In the genomic region with DNA sequence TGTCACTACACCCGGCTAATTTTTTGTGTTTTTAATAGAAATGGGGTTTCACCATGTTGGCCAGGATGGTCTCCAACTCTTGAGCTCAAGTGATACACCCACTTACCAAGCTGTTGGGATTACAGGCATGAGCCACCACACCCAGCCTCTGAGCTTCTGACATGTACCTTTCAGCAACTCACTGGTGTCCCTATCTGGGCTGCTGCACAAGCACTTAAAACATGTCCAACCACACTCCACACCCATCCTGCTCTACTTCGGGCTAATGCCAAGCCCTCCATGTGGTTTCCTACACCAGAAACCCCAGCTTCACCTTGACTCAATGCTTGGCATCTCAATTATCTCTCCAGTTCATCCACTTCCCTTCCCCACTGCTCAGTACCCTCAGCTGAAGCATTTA, we compare ENCODE assay signal across 2 cellular contexts.
TF ChIP-seq lines count a peak whose summit lies in the region.

No MANE protein-coding gene starts in this region.

TF ChIP-seq in HepG2, 621 proteins besides CTCF, POLR2A, EP300 and RAD21:
- no peak for TF ChIP-seq ZNF563 (CRISPR knock-in tag; IDR thresholded peaks at IDR 0.05)
- TF ChIP-seq TOPORS (CRISPR knock-in tag; IDR thresholded peaks at IDR 0.05) = no peak
- TF ChIP-seq, protein P1, sequence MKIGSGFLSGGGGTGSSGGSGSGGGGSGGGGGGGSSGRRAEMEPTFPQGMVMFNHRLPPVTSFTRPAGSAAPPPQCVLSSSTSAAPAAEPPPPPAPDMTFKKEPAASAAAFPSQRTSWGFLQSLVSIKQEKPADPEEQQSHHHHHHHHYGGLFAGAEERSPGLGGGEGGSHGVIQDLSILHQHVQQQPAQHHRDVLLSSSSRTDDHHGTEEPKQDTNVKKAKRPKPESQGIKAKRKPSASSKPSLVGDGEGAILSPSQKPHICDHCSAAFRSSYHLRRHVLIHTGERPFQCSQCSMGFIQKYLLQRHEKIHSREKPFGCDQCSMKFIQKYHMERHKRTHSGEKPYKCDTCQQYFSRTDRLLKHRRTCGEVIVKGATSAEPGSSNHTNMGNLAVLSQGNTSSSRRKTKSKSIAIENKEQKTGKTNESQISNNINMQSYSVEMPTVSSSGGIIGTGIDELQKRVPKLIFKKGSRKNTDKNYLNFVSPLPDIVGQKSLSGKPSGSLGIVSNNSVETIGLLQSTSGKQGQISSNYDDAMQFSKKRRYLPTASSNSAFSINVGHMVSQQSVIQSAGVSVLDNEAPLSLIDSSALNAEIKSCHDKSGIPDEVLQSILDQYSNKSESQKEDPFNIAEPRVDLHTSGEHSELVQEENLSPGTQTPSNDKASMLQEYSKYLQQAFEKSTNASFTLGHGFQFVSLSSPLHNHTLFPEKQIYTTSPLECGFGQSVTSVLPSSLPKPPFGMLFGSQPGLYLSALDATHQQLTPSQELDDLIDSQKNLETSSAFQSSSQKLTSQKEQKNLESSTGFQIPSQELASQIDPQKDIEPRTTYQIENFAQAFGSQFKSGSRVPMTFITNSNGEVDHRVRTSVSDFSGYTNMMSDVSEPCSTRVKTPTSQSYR (CRISPR knock-in tag; IDR thresholded peaks at IDR 0.05; ENCODE audit: borderline replicate concordance) = no peak
- no peak for TF ChIP-seq CBX5 (CRISPR knock-in tag; IDR thresholded peaks at IDR 0.05; ENCODE audit: borderline replicate concordance)
- TF ChIP-seq ZNF484 (CRISPR knock-in tag; IDR thresholded peaks at IDR 0.05; ENCODE audit: borderline replicate concordance, low read depth) = no peak
- no peak for TF ChIP-seq ZNF207 (IDR thresholded peaks at IDR 0.05; ENCODE audit: borderline replicate concordance)
- TF ChIP-seq, protein P2, sequence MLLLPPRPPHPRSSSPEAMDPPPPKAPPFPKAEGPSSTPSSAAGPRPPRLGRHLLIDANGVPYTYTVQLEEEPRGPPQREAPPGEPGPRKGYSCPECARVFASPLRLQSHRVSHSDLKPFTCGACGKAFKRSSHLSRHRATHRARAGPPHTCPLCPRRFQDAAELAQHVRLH (CRISPR knock-in tag; IDR thresholded peaks at IDR 0.05; ENCODE audit: borderline replicate concordance, low read depth) = no peak
- no peak for TF ChIP-seq TBX2 (CRISPR knock-in tag; IDR thresholded peaks at IDR 0.05; ENCODE audit: borderline replicate concordance)
- TF ChIP-seq, protein P3, sequence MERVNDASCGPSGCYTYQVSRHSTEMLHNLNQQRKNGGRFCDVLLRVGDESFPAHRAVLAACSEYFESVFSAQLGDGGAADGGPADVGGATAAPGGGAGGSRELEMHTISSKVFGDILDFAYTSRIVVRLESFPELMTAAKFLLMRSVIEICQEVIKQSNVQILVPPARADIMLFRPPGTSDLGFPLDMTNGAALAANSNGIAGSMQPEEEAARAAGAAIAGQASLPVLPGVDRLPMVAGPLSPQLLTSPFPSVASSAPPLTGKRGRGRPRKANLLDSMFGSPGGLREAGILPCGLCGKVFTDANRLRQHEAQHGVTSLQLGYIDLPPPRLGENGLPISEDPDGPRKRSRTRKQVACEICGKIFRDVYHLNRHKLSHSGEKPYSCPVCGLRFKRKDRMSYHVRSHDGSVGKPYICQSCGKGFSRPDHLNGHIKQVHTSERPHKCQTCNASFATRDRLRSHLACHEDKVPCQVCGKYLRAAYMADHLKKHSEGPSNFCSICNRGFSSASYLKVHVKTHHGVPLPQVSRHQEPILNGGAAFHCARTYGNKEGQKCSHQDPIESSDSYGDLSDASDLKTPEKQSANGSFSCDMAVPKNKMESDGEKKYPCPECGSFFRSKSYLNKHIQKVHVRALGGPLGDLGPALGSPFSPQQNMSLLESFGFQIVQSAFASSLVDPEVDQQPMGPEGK (CRISPR knock-in tag; IDR thresholded peaks at IDR 0.05) = no peak
- no peak for TF ChIP-seq ZZZ3 (CRISPR knock-in tag; IDR thresholded peaks at IDR 0.05; ENCODE audit: borderline replicate concordance)
- TF ChIP-seq ZNF629 (CRISPR knock-in tag; conservative IDR thresholded peaks at IDR 0.05) = no peak
- no peak for TF ChIP-seq FOXJ3 (CRISPR knock-in tag; IDR thresholded peaks at IDR 0.05; ENCODE audit: borderline replicate concordance)
- no peak for TF ChIP-seq ZNF432 (CRISPR knock-in tag; IDR thresholded peaks at IDR 0.05; ENCODE audit: borderline replicate concordance)
- no peak for TF ChIP-seq ZNF572 (CRISPR knock-in tag; IDR thresholded peaks at IDR 0.05)
- TF ChIP-seq ARNT (IDR thresholded peaks at IDR 0.05) = no peak
TF ChIP-seq in HepG2: peak in this region for 0.

TF ChIP-seq in K562, 482 proteins besides CTCF, POLR2A, EP300 and RAD21:
- TF ChIP-seq SMAD2 (IDR thresholded peaks at IDR 0.05; ENCODE audit: low read depth, low read length) = no peak
- no peak for TF ChIP-seq ZNF696 (CRISPR knock-in tag; conservative IDR thresholded peaks at IDR 0.05)
- TF ChIP-seq CCNT2 (IDR thresholded peaks at IDR 0.05; ENCODE audit: borderline replicate concordance, extremely low read depth, insufficient read length, low read depth, low read length) = no peak
- no peak for TF ChIP-seq HDAC8 (tag; IDR thresholded peaks at IDR 0.05)
- TF ChIP-seq MED1 (CRISPR knock-in tag; IDR thresholded peaks at IDR 0.05; ENCODE audit: borderline replicate concordance) = no peak
- TF ChIP-seq NFATC3 (IDR thresholded peaks at IDR 0.05) = no peak
- TF ChIP-seq TCFL5 (CRISPR knock-in tag; conservative IDR thresholded peaks at IDR 0.05) = no peak
- no peak for TF ChIP-seq ZNF212 (CRISPR knock-in tag; IDR thresholded peaks at IDR 0.05)
- TF ChIP-seq TFAM (CRISPR knock-in tag; conservative IDR thresholded peaks at IDR 0.05) = no peak
- TF ChIP-seq MCM7 (IDR thresholded peaks at IDR 0.05) = no peak
- no peak for TF ChIP-seq FOSL1 (tag; conservative IDR thresholded peaks at IDR 0.05)
- no peak for TF ChIP-seq HMG20B (CRISPR knock-in tag; IDR thresholded peaks at IDR 0.05)
TF ChIP-seq in K562: peak in this region for 0.
